Comparison of ENCODE assay signal across 15 cellular contexts in the genomic region with DNA sequence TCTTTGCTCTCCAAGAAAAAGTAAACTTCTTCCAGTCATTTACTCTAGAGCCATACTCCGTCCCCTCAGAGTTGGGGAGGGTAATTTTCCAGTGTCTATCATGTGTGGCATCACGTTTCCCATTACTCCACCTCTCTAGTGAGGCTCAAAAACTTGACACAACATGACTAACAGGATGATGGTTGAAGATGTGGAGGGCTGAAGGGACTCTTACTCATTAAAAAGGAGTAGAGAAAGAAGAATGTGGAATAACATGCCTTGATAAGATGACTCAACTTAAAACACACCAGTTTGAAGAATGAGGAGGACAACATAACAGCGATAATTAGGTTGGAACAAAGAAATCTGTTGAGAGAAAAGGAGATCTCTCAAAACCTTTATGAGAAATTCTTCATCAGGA.
A peak's percentile ranks its signal among the peaks of the same experiment; 100 is the strongest.
DNase-seq lines count a peak whose midpoint lies in the region; ATAC-seq and TF ChIP-seq lines count a peak whose summit lies in the region.
"Had no signal": no experiment of that assay in that cellular context is flagged by ENCODE, and none has a peak within 500 bp of the region (broad histone marks: within the 10 kb centered on the region; RNA-seq: fewer than 3 reads in every experiment).

No MANE protein-coding gene starts in this region.

- peaks cover 29% of the 10 kb centered on the region for H3K4me1 ChIP-seq in GM23248 (ENCODE audit: insufficient read depth)
- peaks cover 22% of the 10 kb centered on the region for H3K4me1 ChIP-seq in RWPE2 (ENCODE audit: insufficient read depth, poor library complexity, severe bottlenecking)
- no peaks in the 10 kb centered on the region for H3K4me1 ChIP-seq in smooth muscle cell (ENCODE audit: low read depth)
- no peaks in the 10 kb centered on the region for H3K4me1 ChIP-seq in gastrocnemius medialis
- H3K4me1 ChIP-seq: sigmoid colon had no signal

- DNase-seq in GM23248, result peak; percentile 85
- DNase-seq in RWPE2 (ENCODE audit: low spot score), result no peak
- peak; percentile 63 for DNase-seq in fibroblast of pulmonary artery (ENCODE audit: low read depth)
- DNase-seq in smooth muscle cell (lab: John Stamatoyannopoulos, UW; ENCODE audit: unreplicated experiment), result no peak
- no peak for DNase-seq in activated effector memory CD4-positive, alpha-beta T cell treated with anti-CD3 and anti-CD28 coated beads, Interleukin-2, amount 50 U/mL, for 16 hours
- DNase-seq in gastrocnemius medialis, result no peak
- DNase-seq in activated CD8-positive, alpha-beta T cell treated with anti-CD3 and anti-CD28 coated beads for 36 hours, result no peak
- DNase-seq: activated CD4-positive, CD25-positive, alpha-beta regulatory T cell; activated T-cell treated with anti-CD3 and anti-CD28 coated beads, Interleukin-2, amount 50 U/mL, for 24 hours; aorta; DMS 273 treated with DMSO at 0.1 percent for 48 hours; NCI-H1436; sigmoid colon had no signal

- H4K20me1 ChIP-seq in GM23248 (ENCODE audit: insufficient read depth), result no peaks in the 10 kb centered on the region
- H4K20me1 ChIP-seq in smooth muscle cell (ENCODE audit: low read depth), result no peaks in the 10 kb centered on the region

- CTCF ChIA-PET in activated CD8-positive, alpha-beta T cell treated with anti-CD3 and anti-CD28 coated beads for 36 hours (lab: Charles Lee), result no interaction called here

- peak overlapping the region; percentile 84 for H3K27ac ChIP-seq in GM23248
- H3K27ac ChIP-seq in RWPE2 (ENCODE audit: poor library complexity, severe bottlenecking), result peak overlapping the region; percentile 90
- peak overlapping the region; percentile 96 for H3K27ac ChIP-seq in smooth muscle cell (ENCODE audit: low read depth)
- no peak overlapping the region for H3K27ac ChIP-seq in gastrocnemius medialis
- H3K27ac ChIP-seq: sigmoid colon had no signal

- WGBS in GM23248 (ENCODE audit: low coverage in 1 of 2, low lambda C conversion rate in 2 of 2, missing lambda C conversion rate in 2 of 2), 2 experiments, result 8 to 9% methylated on average over 3 of the region's 3 CpGs
- 39% methylated on average over 3 of the region's 3 CpGs for WGBS in smooth muscle cell (ENCODE audit: low lambda C conversion rate)

- TF ChIP-seq POLR2A in gastrocnemius medialis (IDR thresholded peaks at IDR 0.05), result no peak

- H3K9me2 ChIP-seq in GM23248 (ENCODE audit: insufficient read depth), result no peaks in the 10 kb centered on the region

- H3K36me3 ChIP-seq in GM23248 (ENCODE audit: low read depth), result no peaks in the 10 kb centered on the region
- no peaks in the 10 kb centered on the region for H3K36me3 ChIP-seq in RWPE2 (ENCODE audit: low read depth)
- no peaks in the 10 kb centered on the region for H3K36me3 ChIP-seq in smooth muscle cell (ENCODE audit: low read depth)
- H3K36me3 ChIP-seq in gastrocnemius medialis, result no peaks in the 10 kb centered on the region
- H3K36me3 ChIP-seq: sigmoid colon had no signal

- H3K4me3 ChIP-seq in GM23248 (peak overlapping the region; percentile 48), RWPE2 (ENCODE audit: severe bottlenecking) (no peak overlapping the region), fibroblast of pulmonary artery (replicated peaks; ENCODE audit: low read depth, low read length) (no peak overlapping the region), smooth muscle cell (no peak overlapping the region), gastrocnemius medialis (no peak overlapping the region)
- H3K4me3 ChIP-seq: GM12878, GM23338, sigmoid colon had no signal

- peak overlapping the region; percentile 47 for H2AFZ ChIP-seq in GM23248
- H2AFZ ChIP-seq in smooth muscle cell (ENCODE audit: low read depth), result peak overlapping the region; percentile 11
- H2AFZ ChIP-seq: GM23338 had no signal

- H3K79me2 ChIP-seq in GM23248 (ENCODE audit: insufficient read depth) (no peaks in the 10 kb centered on the region), smooth muscle cell (ENCODE audit: low read depth) (no peaks in the 10 kb centered on the region)

- no peaks in the 10 kb centered on the region for H3K27me3 ChIP-seq in GM23248 (replicated peaks; ENCODE audit: insufficient read depth)
- no peaks in the 10 kb centered on the region for H3K27me3 ChIP-seq in RWPE2 (ENCODE audit: insufficient read depth, poor library complexity, severe bottlenecking)
- H3K27me3 ChIP-seq in smooth muscle cell (ENCODE audit: low read depth), result no peaks in the 10 kb centered on the region
- H3K27me3 ChIP-seq in gastrocnemius medialis, result no peaks in the 10 kb centered on the region
- H3K27me3 ChIP-seq: sigmoid colon had no signal

- in situ Hi-C loops in GM23248 (cut with MboI) (no loop called here), gastrocnemius medialis (cut with MboI; ENCODE audit: low sequenced_read_pairs in 4 of 4) (no loop called here)

- no peak overlapping the region for H3K27ac Mint-ChIP-seq in activated CD8-positive, alpha-beta T cell treated with anti-CD3 and anti-CD28 coated beads for 36 hours
- H3K27ac Mint-ChIP-seq: activated T-cell treated with anti-CD3 and anti-CD28 coated beads, Interleukin-2, amount 50 U/mL, for 24 hours; GM23338 had no signal

- H3K4me2 ChIP-seq in GM23248 (ENCODE audit: unreplicated experiment) (peak overlapping the region; percentile 84), smooth muscle cell (peak overlapping the region; percentile 44)
- H3K4me2 ChIP-seq: GM23338 had no signal

- POLR2A ChIA-PET in activated CD8-positive, alpha-beta T cell treated with anti-CD3 and anti-CD28 coated beads for 36 hours (lab: Charles Lee), result no interaction called here

- no peaks in the 10 kb centered on the region for H3K27me3 Mint-ChIP-seq in activated CD8-positive, alpha-beta T cell treated with anti-CD3 and anti-CD28 coated beads for 36 hours
- H3K27me3 Mint-ChIP-seq: activated T-cell treated with anti-CD3 and anti-CD28 coated beads, Interleukin-2, amount 50 U/mL, for 24 hours had no signal

- ATAC-seq in RWPE2 (ENCODE audit: low read depth), result peak; percentile 96
- no peak for ATAC-seq in gastrocnemius medialis
- no peak for ATAC-seq in activated CD8-positive, alpha-beta T cell treated with anti-CD3 and anti-CD28 coated beads for 36 hours
- ATAC-seq: GM12878, GM23338 had no signal

- H3F3A ChIP-seq in GM23248 (ENCODE audit: insufficient read depth) (peaks cover 35% of the 10 kb centered on the region), smooth muscle cell (ENCODE audit: low read depth) (no peaks in the 10 kb centered on the region)

- intact Hi-C loops in gastrocnemius medialis (cut with DNase I; ENCODE audit: low total_unique reads), result no loop called here
- intact Hi-C loops in activated CD8-positive, alpha-beta T cell treated with anti-CD3 and anti-CD28 coated beads for 36 hours (cut with micrococcal nuclease), result no loop called here

- no peak overlapping the region for H3K4me3 Mint-ChIP-seq in activated CD8-positive, alpha-beta T cell treated with anti-CD3 and anti-CD28 coated beads for 36 hours
- H3K4me3 Mint-ChIP-seq: activated T-cell treated with anti-CD3 and anti-CD28 coated beads, Interleukin-2, amount 50 U/mL, for 24 hours; GM23338 had no signal

- H3K9me3 ChIP-seq in GM23248 (ENCODE audit: low read depth) (no peaks in the 10 kb centered on the region), RWPE2 (ENCODE audit: severe bottlenecking) (no peaks in the 10 kb centered on the region), smooth muscle cell (replicated peaks; ENCODE audit: low read depth) (peaks cover 4% of the 10 kb centered on the region), gastrocnemius medialis (no peaks in the 10 kb centered on the region)
- H3K9me3 ChIP-seq: sigmoid colon had no signal

- H3K4me1 Mint-ChIP-seq in activated CD8-positive, alpha-beta T cell treated with anti-CD3 and anti-CD28 coated beads for 36 hours (ENCODE audit: low read depth), result no peaks in the 10 kb centered on the region
- H3K4me1 Mint-ChIP-seq: GM23338 had no signal

- TF ChIP-seq CTCF in RWPE2 (IDR thresholded peaks at IDR 0.05; ENCODE audit: poor library complexity, severe bottlenecking) (no peak), fibroblast of pulmonary artery (IDR thresholded peaks at IDR 0.05; ENCODE audit: low read length, missing control alignments) (no peak), smooth muscle cell (IDR thresholded peaks at IDR 0.05; ENCODE audit: borderline replicate concordance, insufficient read depth, poor library complexity, severe bottlenecking) (no peak), gastrocnemius medialis (IDR thresholded peaks at IDR 0.05 in 4 of 5, conservative IDR thresholded peaks at IDR 0.05 in 1 of 5) (no peak)
- TF ChIP-seq CTCF in activated CD8-positive, alpha-beta T cell treated with anti-CD3 and anti-CD28 coated beads for 36 hours (IDR thresholded peaks at IDR 0.05), result no peak

- no peaks in the 10 kb centered on the region for H3K36me3 Mint-ChIP-seq in activated CD8-positive, alpha-beta T cell treated with anti-CD3 and anti-CD28 coated beads for 36 hours (ENCODE audit: low read depth)

- H3K9me3 Mint-ChIP-seq in activated CD8-positive, alpha-beta T cell treated with anti-CD3 and anti-CD28 coated beads for 36 hours, result no peaks in the 10 kb centered on the region

- peak overlapping the region; percentile 57 for H3K9ac ChIP-seq in GM23248
- H3K9ac ChIP-seq in smooth muscle cell (ENCODE audit: low read depth), result peak overlapping the region; percentile 79

Comparison
In these comparisons a context has a peak if more than half of its experiments do, and no peak if none do; other contexts are left out.
1. DNase-seq: peak in GM23248 (single experiment) and fibroblast of pulmonary artery (single experiment); none in RWPE2 (single experiment), smooth muscle cell (single experiment), activated effector memory CD4-positive, alpha-beta T cell treated with anti-CD3 and anti-CD28 coated beads, Interleukin-2, amount 50 U/mL, for 16 hours (single experiment), gastrocnemius medialis (0 of 2) and activated CD8-positive, alpha-beta T cell treated with anti-CD3 and anti-CD28 coated beads for 36 hours (single experiment).
2. H3K27ac ChIP-seq: peak in GM23248 (single experiment), RWPE2 (single experiment) and smooth muscle cell (single experiment); none in gastrocnemius medialis (0 of 4).